In genomic region chrX:68940601-68941000, GRCh38 we compare ENCODE assay signal across 17 cellular contexts.
DNase-seq lines count a peak whose midpoint lies in the region; ATAC-seq and TF ChIP-seq lines count a peak whose summit lies in the region.
"Had no signal": no experiment of that assay in that cellular context is flagged by ENCODE, and none has a peak within 500 bp of the region (broad histone marks: within the 10 kb centered on the region; RNA-seq: fewer than 3 reads in every experiment).

No MANE protein-coding gene starts in this region.

- peaks cover 0 to 9% (median 0%) of the 10 kb centered on the region in 4 donors for H3K4me1 ChIP-seq in sigmoid colon
- no peaks in the 10 kb centered on the region for H3K4me1 ChIP-seq in right lobe of liver
- H3K4me1 ChIP-seq: Caco-2 had no signal

- H3K9me3 ChIP-seq in sigmoid colon (no peaks in the 10 kb centered on the region), right lobe of liver (no peaks in the 10 kb centered on the region)
- H3K9me3 ChIP-seq: Caco-2 had no signal

- H3K36me3 ChIP-seq in sigmoid colon (no peaks in the 10 kb centered on the region), right lobe of liver (no peaks in the 10 kb centered on the region)

- TF ChIP-seq CTCF in brain (conservative IDR thresholded peaks at IDR 0.05) (no peak), sigmoid colon (IDR thresholded peaks at IDR 0.05) (no peak), right lobe of liver (IDR thresholded peaks at IDR 0.05) (no peak)

- 89 to 96% methylated on average over 7 of the region's 7 CpGs for WGBS in sigmoid colon, 2 donors
- WGBS in right lobe of liver (ENCODE audit: insufficient coverage, low coverage, low lambda C conversion rate, missing lambda C conversion rate) = 71% methylated on average over 7 of the region's 7 CpGs

- H3K4me1 Mint-ChIP-seq in brain = peaks cover 38% of the 10 kb centered on the region
- H3K4me1 Mint-ChIP-seq in naive thymus-derived CD8-positive, alpha-beta T cell = peaks cover 0 to 2% (median under 1%) of the 10 kb centered on the region in 4 donors

- POLR2A ChIA-PET in naive thymus-derived CD8-positive, alpha-beta T cell (lab: Charles Lee) = interaction anchor here (0.6 kb wide), 1 partner anchor 41 kb away, joined by 5 read pairs; no protein-coding TSS in a partner anchor

- no peak overlapping the region for H3K4me3 Mint-ChIP-seq in brain
- no peak overlapping the region for H3K4me3 Mint-ChIP-seq in naive thymus-derived CD8-positive, alpha-beta T cell

- TF ChIP-seq POLR2A in sigmoid colon (IDR thresholded peaks at IDR 0.05) (no peak), right lobe of liver (IDR thresholded peaks at IDR 0.05) (no peak)

- DNase-seq in AG08396 (ENCODE audit: low spot score) (peak; percentile 2), islet precursor cell (peak; percentile 25), sigmoid colon (peak; percentile 41), right lobe of liver (no peak)
- no peak for DNase-seq in naive thymus-derived CD8-positive, alpha-beta T cell
- DNase-seq: Caco-2, DMS53, KG1, NCI-H1092, NCI-H1694, NCI-H2107, NCI-H345, NCI-H526 treated with DMSO at 0.1 percent for 48 hours, PC-3 had no signal

- H3K27me3 ChIP-seq in sigmoid colon (no peaks in the 10 kb centered on the region), right lobe of liver (no peaks in the 10 kb centered on the region)

- peak overlapping the region in 3 of 5 experiments; percentile 26 to 55 (median 29) for H3K27ac Mint-ChIP-seq in brain
- no peak overlapping the region for H3K27ac Mint-ChIP-seq in naive thymus-derived CD8-positive, alpha-beta T cell

- H3K27ac ChIP-seq in sigmoid colon (no peak overlapping the region), right lobe of liver (no peak overlapping the region)

- H3K4me3 ChIP-seq in sigmoid colon (no peak overlapping the region), right lobe of liver (no peak overlapping the region)

- peaks cover 0 to 6% (median 0%) of the 10 kb centered on the region in 5 experiments for H3K9me3 Mint-ChIP-seq in brain
- H3K9me3 Mint-ChIP-seq in naive thymus-derived CD8-positive, alpha-beta T cell = peaks cover 0 to 2% (median 0%) of the 10 kb centered on the region in 9 donors

- H3K36me3 Mint-ChIP-seq in brain = no peaks in the 10 kb centered on the region
- H3K36me3 Mint-ChIP-seq in naive thymus-derived CD8-positive, alpha-beta T cell = no peaks in the 10 kb centered on the region

- no peak for TF ChIP-seq EP300 in sigmoid colon (IDR thresholded peaks at IDR 0.05)

- intact Hi-C loops in sigmoid colon (cut with DNase I) = no loop called here
- intact Hi-C loops in right lobe of liver (cut with DNase I) = no loop called here

- no peak for ATAC-seq in naive thymus-derived CD8-positive, alpha-beta T cell
- ATAC-seq in right lobe of liver (no peak), HG03439 (IDR thresholded peaks at IDR 0.05; ENCODE audit: unreplicated experiment) (no peak), HG02798 (IDR thresholded peaks at IDR 0.05; ENCODE audit: poor library complexity, unreplicated experiment) (no peak)
- ATAC-seq: PC-3 had no signal

- peaks cover 4% of the 10 kb centered on the region for H3K27me3 Mint-ChIP-seq in brain
- peaks cover 0 to 1% (median 0%) of the 10 kb centered on the region in 5 donors for H3K27me3 Mint-ChIP-seq in naive thymus-derived CD8-positive, alpha-beta T cell

Comparison
In these comparisons a context has a peak if more than half of its experiments do, and no peak if none do; other contexts are left out.
1. DNase-seq: peak in AG08396 (single experiment), islet precursor cell (single experiment) and sigmoid colon (single experiment); none in naive thymus-derived CD8-positive, alpha-beta T cell (0 of 10) and right lobe of liver (0 of 3).
2. H3K27ac Mint-ChIP-seq: peak in brain (3 of 5); none in naive thymus-derived CD8-positive, alpha-beta T cell (0 of 10).